ENCODE assay signal across 21 cellular contexts in genomic region chr6:97177905-97178304, GRCh38.
"Had no signal": no experiment of that assay in that cellular context is flagged by ENCODE, and none has a peak within 500 bp of the region (broad histone marks: within the 10 kb centered on the region; RNA-seq: fewer than 3 reads in every experiment).

No MANE protein-coding gene starts in this region.

- H3K4me3 ChIP-seq: transverse colon, vagina had no signal

- H3K27ac Mint-ChIP-seq: activated B cell treated with CpG ODN at 0.5 μM for 24 hours; activated CD4-positive, alpha-beta T cell treated with anti-CD3 and anti-CD28 coated beads, Interleukin-2, amount 10 ng/mL, durations not matched to agents 24 days and 14 days; activated CD8-positive, alpha-beta T cell treated with anti-CD3 and anti-CD28 coated beads, Interleukin-2, amount 10 ng/mL, durations not matched to agents 7 days and 5 days; activated naive CD4-positive, alpha-beta T cell treated with anti-CD3 and anti-CD28 coated beads, Interleukin-2, amount 50 U/mL, for 72 hours; dendritic cell treated with granulocyte-macrophage colony-stimulating factor and Interleukin-4, amounts not matched to agents 40 ng/mL and 50 ng/mL, for 4 days; effector memory CD8-positive, alpha-beta T cell; naive thymus-derived CD8-positive, alpha-beta T cell; T-helper 17 cell had no signal

- H3K27ac ChIP-seq: epithelial cell of prostate, transverse colon, vagina had no signal

- H3K4me3 Mint-ChIP-seq: activated B cell treated with CpG ODN at 0.5 μM for 24 hours; activated CD4-positive, alpha-beta T cell treated with anti-CD3 and anti-CD28 coated beads, Interleukin-2, amount 10 ng/mL, durations not matched to agents 24 days and 14 days; activated CD8-positive, alpha-beta T cell treated with anti-CD3 and anti-CD28 coated beads, Interleukin-2, amount 10 ng/mL, durations not matched to agents 7 days and 5 days; dendritic cell treated with granulocyte-macrophage colony-stimulating factor and Interleukin-4, amounts not matched to agents 40 ng/mL and 50 ng/mL, for 4 days; effector memory CD8-positive, alpha-beta T cell; naive thymus-derived CD8-positive, alpha-beta T cell; T-helper 17 cell had no signal

- H3K4me1 ChIP-seq: transverse colon, vagina had no signal

- H3K9me3 ChIP-seq: transverse colon, vagina had no signal

- H3K27me3 Mint-ChIP-seq: activated B cell treated with CpG ODN at 0.5 μM for 24 hours; activated CD4-positive, alpha-beta T cell treated with anti-CD3 and anti-CD28 coated beads, Interleukin-2, amount 10 ng/mL, durations not matched to agents 24 days and 14 days; dendritic cell treated with granulocyte-macrophage colony-stimulating factor and Interleukin-4, amounts not matched to agents 40 ng/mL and 50 ng/mL, for 4 days; effector memory CD8-positive, alpha-beta T cell; naive thymus-derived CD8-positive, alpha-beta T cell; T-helper 17 cell had no signal

- DNase-seq: activated B cell treated with CpG ODN at 0.5 μM for 24 hours; activated CD4-positive, alpha-beta T cell treated with anti-CD3 and anti-CD28 coated beads, Interleukin-2, amount 10 ng/mL, durations not matched to agents 24 days and 14 days; activated CD8-positive, alpha-beta memory T cell treated with anti-CD3 and anti-CD28 coated beads, Interleukin-2, amount 50 U/mL, for 4 hours; activated CD8-positive, alpha-beta T cell treated with anti-CD3 and anti-CD28 coated beads, Interleukin-2, amount 10 ng/mL, durations not matched to agents 7 days and 5 days; activated effector memory CD4-positive, alpha-beta T cell treated with anti-CD3 and anti-CD28 coated beads, Interleukin-2, amount 50 U/mL, for 16 hours; activated T-cell treated with anti-CD3 and anti-CD28 coated beads, Interleukin-2, amount 50 U/mL, for 48 hours; amniotic stem cell; cerebellar nuclear complex; effector memory CD8-positive, alpha-beta T cell; head of caudate nucleus; left cardiac atrium; naive thymus-derived CD8-positive, alpha-beta T cell; posterior cingulate gyrus; stimulated activated naive CD8-positive, alpha-beta T cell treated with anti-CD3 and anti-CD28 coated beads, Interleukin-15, Interleukin-2, amounts not matched to agents 100 U/mL and 50 U/mL, for 24 hours; T-helper 17 cell; transverse colon had no signal

- H3K27me3 ChIP-seq: transverse colon, vagina had no signal

- H3K4me1 Mint-ChIP-seq: activated B cell treated with CpG ODN at 0.5 μM for 24 hours, T-helper 17 cell had no signal

- ATAC-seq: activated CD8-positive, alpha-beta T cell treated with anti-CD3 and anti-CD28 coated beads, Interleukin-2, amount 10 ng/mL, durations not matched to agents 7 days and 5 days; activated naive CD4-positive, alpha-beta T cell treated with anti-CD3 and anti-CD28 coated beads, Interleukin-2, amount 50 U/mL, for 72 hours; effector memory CD8-positive, alpha-beta T cell; left cardiac atrium; naive thymus-derived CD8-positive, alpha-beta T cell; stimulated activated naive CD8-positive, alpha-beta T cell treated with anti-CD3 and anti-CD28 coated beads, Interleukin-15, Interleukin-2, amounts not matched to agents 100 U/mL and 50 U/mL, for 24 hours; T-helper 17 cell had no signal

- H3K36me3 ChIP-seq: transverse colon had no signal

- FAIRE-seq: TTC549 had no signal

- H3K9me3 Mint-ChIP-seq: activated B cell treated with CpG ODN at 0.5 μM for 24 hours; activated naive CD4-positive, alpha-beta T cell treated with anti-CD3 and anti-CD28 coated beads, Interleukin-2, amount 50 U/mL, for 72 hours; dendritic cell treated with granulocyte-macrophage colony-stimulating factor and Interleukin-4, amounts not matched to agents 40 ng/mL and 50 ng/mL, for 4 days; effector memory CD8-positive, alpha-beta T cell; naive thymus-derived CD8-positive, alpha-beta T cell had no signal
